Comparison of ENCODE assay signal across 1 cellular context in genomic region chr11:76385903-76386302, GRCh38.
TF ChIP-seq lines count a peak whose summit lies in the region.

No MANE protein-coding gene starts in this region.

TF ChIP-seq in HepG2, 621 proteins besides CTCF, POLR2A, EP300 and RAD21 (continued from another document and continues in another):
- TF ChIP-seq FOSL2 (CRISPR knock-in tag; IDR thresholded peaks at IDR 0.05) (peak; percentile 52; the same call in 1 of the 2 replicates), ZBTB7B (CRISPR knock-in tag; IDR thresholded peaks at IDR 0.05) (peak; percentile 40; the same call in 1 of the 2 replicates), ZNF614 (CRISPR knock-in tag; IDR thresholded peaks at IDR 0.05; ENCODE audit: borderline replicate concordance) (peak; percentile 71), THAP11 (CRISPR knock-in tag; IDR thresholded peaks at IDR 0.05) (0 out of 2 replicates have a peak, but pooled peaks have one; percentile 35), AGO2 (optimal IDR thresholded peaks at IDR 0.05; ENCODE audit: low read depth, low read length) (no peak), HNF4A (CRISPR knock-in tag; IDR thresholded peaks at IDR 0.05) (peak; percentile 92), MIER3 (CRISPR knock-in tag; IDR thresholded peaks at IDR 0.05; ENCODE audit: borderline replicate concordance) (0 out of 2 replicates have a peak, but pooled peaks have one; percentile 24), ZNF331 (CRISPR knock-in tag; IDR thresholded peaks at IDR 0.05) (peak; percentile 54; the same call in 1 of the 2 replicates), PATZ1 (CRISPR knock-in tag; IDR thresholded peaks at IDR 0.05) (peak; percentile 28; the same call in 1 of the 2 replicates), NFYB (CRISPR knock-in tag; IDR thresholded peaks at IDR 0.05) (no peak), FOXA1 (IDR thresholded peaks at IDR 0.05) (no peak), FOXA1 (CRISPR knock-in tag; IDR thresholded peaks at IDR 0.05) (0 out of 2 replicates have a peak, but pooled peaks have one; percentile 5), BRF2 (CRISPR knock-in tag; IDR thresholded peaks at IDR 0.05) (no peak), MAX (IDR thresholded peaks at IDR 0.05) (peak; percentile 49; the same call in 1 of the 2 replicates), ZMAT3 (CRISPR knock-in tag; conservative IDR thresholded peaks at IDR 0.05) (0 out of 2 replicates have a peak, but pooled peaks have one; percentile 42), SOX6 (IDR thresholded peaks at IDR 0.05) (no peak), SOX6 (CRISPR knock-in tag; IDR thresholded peaks at IDR 0.05) (peak; percentile 54; the same call in 1 of the 2 replicates), SATB2 (CRISPR knock-in tag; IDR thresholded peaks at IDR 0.05) (no peak), TGIF2 (CRISPR knock-in tag; IDR thresholded peaks at IDR 0.05) (0 out of 2 replicates have a peak, but pooled peaks have one; percentile 29), YEATS2 (CRISPR knock-in tag; IDR thresholded peaks at IDR 0.05; ENCODE audit: borderline replicate concordance) (peak; percentile 36; the same call in 1 of the 2 replicates), GZF1 (CRISPR knock-in tag; IDR thresholded peaks at IDR 0.05) (no peak), NONO (IDR thresholded peaks at IDR 0.05) (no peak), NONO (CRISPR knock-in tag; conservative IDR thresholded peaks at IDR 0.05) (peak; percentile 34; the same call in 1 of the 2 replicates), HBP1 (CRISPR knock-in tag; IDR thresholded peaks at IDR 0.05; ENCODE audit: low read depth) (0 out of 2 replicates have a peak, but pooled peaks have one; percentile 35), DNMT3B (CRISPR knock-in tag; conservative IDR thresholded peaks at IDR 0.05) (0 out of 2 replicates have a peak, but pooled peaks have one; percentile 22), RARG (CRISPR knock-in tag; IDR thresholded peaks at IDR 0.05; ENCODE audit: low read depth) (no peak), IKZF5 (CRISPR knock-in tag; IDR thresholded peaks at IDR 0.05) (0 out of 2 replicates have a peak, but pooled peaks have one; percentile 33), SMAD3 (CRISPR knock-in tag; IDR thresholded peaks at IDR 0.05) (0 out of 2 replicates have a peak, but pooled peaks have one; percentile 35), HDAC1 (CRISPR knock-in tag; IDR thresholded peaks at IDR 0.05) (peak; percentile 19; the same call in 1 of the 2 replicates), SOX13 (IDR thresholded peaks at IDR 0.05) (no peak), SOX13 (CRISPR knock-in tag; conservative IDR thresholded peaks at IDR 0.05 in 1 of 2, IDR thresholded peaks at IDR 0.05 in 1 of 2) (peak in 1 of 2 experiments; percentile 5; a peak in 1 of 4 replicates), ZNF883 (CRISPR knock-in tag; IDR thresholded peaks at IDR 0.05; ENCODE audit: not compliant biosample characterization) (no peak), ZMYM4 (CRISPR knock-in tag; IDR thresholded peaks at IDR 0.05) (peak; percentile 22; the same call in 1 of the 2 replicates), HNF1B (CRISPR knock-in tag; IDR thresholded peaks at IDR 0.05) (no peak), SKI (IDR thresholded peaks at IDR 0.05; ENCODE audit: partially characterized antibody) (peak; percentile 36), SOX5 (CRISPR knock-in tag; IDR thresholded peaks at IDR 0.05; ENCODE audit: borderline replicate concordance) (0 out of 2 replicates have a peak, but pooled peaks have one; percentile 21), ARID5B (CRISPR knock-in tag; IDR thresholded peaks at IDR 0.05) (peak; percentile 75), JDP2 (CRISPR knock-in tag; IDR thresholded peaks at IDR 0.05; ENCODE audit: borderline replicate concordance) (no peak), ARID3A (IDR thresholded peaks at IDR 0.05; ENCODE audit: low read depth, low read length) (peak; percentile 76), MTERF4 (CRISPR knock-in tag; IDR thresholded peaks at IDR 0.05) (no peak), ZNF546 (CRISPR knock-in tag; conservative IDR thresholded peaks at IDR 0.05) (no peak), ZNF350 (CRISPR knock-in tag; IDR thresholded peaks at IDR 0.05; ENCODE audit: borderline replicate concordance, low read depth) (no peak), ZNF431 (CRISPR knock-in tag; IDR thresholded peaks at IDR 0.05; ENCODE audit: borderline replicate concordance, low read depth) (no peak), ZBTB33 (CRISPR knock-in tag; IDR thresholded peaks at IDR 0.05) (no peak)
